Comparison of ENCODE assay signal across 16 cellular contexts in genomic region chr13:30110301-30111070, GRCh38.
"Had no signal": no experiment of that assay in that cellular context is flagged by ENCODE, and none has a peak within 500 bp of the region (broad histone marks: within the 10 kb centered on the region; RNA-seq: fewer than 3 reads in every experiment).

No MANE protein-coding gene starts in this region.

- H3K27ac ChIP-seq: adrenal gland had no signal

- H3K36me3 ChIP-seq: adrenal gland, right lobe of liver, transverse colon had no signal

- H3K4me3 ChIP-seq: adrenal gland, right lobe of liver, transverse colon had no signal

- H3K9me3 ChIP-seq: adrenal gland, right lobe of liver, transverse colon had no signal

- H3K9me3 Mint-ChIP-seq: activated B cell treated with CpG ODN at 0.5 μM for 24 hours; activated CD4-positive, alpha-beta T cell treated with anti-CD3 and anti-CD28 coated beads, Interleukin-2, amount 10 ng/mL, durations not matched to agents 7 days and 5 days; activated naive CD4-positive, alpha-beta T cell treated with anti-CD3 and anti-CD28 coated beads, Interleukin-2, amount 10 ng/mL, durations not matched to agents 7 days and 5 days; activated T-helper 2 cell treated with anti-CD3 and anti-CD28 coated beads, Interferon-gamma antibody, Interleukin-2, Interleukin-4, amounts not matched to agents 10 μg/mL and 5 μg/mL and 100 μg/mL, durations not matched to agents 14 hours and 24 hours and 36 hours; central memory CD8-positive, alpha-beta T cell; memory B cell; stimulated activated naive B cell treated with anti-CD40 and anti-IgM and Interleukin-4, amounts not matched to agents 10 μg/mL and 1 μg/mL and 100 μg/mL, for 72 hours had no signal

- H3K27me3 ChIP-seq: adrenal gland, right lobe of liver, transverse colon had no signal

- DNase-seq: activated B cell treated with CpG ODN at 0.5 μM for 24 hours; activated CD4-positive, alpha-beta T cell treated with anti-CD3 and anti-CD28 coated beads, Interleukin-2, amount 10 ng/mL, durations not matched to agents 7 days and 5 days; activated naive CD4-positive, alpha-beta T cell treated with anti-CD3 and anti-CD28 coated beads, Interleukin-2, amount 10 ng/mL, durations not matched to agents 7 days and 5 days; activated T-cell treated with anti-CD3 and anti-CD28 coated beads for 4 hours; adrenal gland; erythroblast; posterior cingulate gyrus; right lobe of liver; stimulated activated CD4-positive, alpha-beta T cell treated with anti-CD3 and anti-CD28 coated beads, Interleukin-2, amount 100 ng/mL, for 24 hours; stimulated activated naive B cell treated with anti-CD40 and anti-IgM and Interleukin-4, amounts not matched to agents 10 μg/mL and 1 μg/mL and 100 μg/mL, for 72 hours; T-helper 17 cell; transverse colon had no signal

- ATAC-seq: left lobe of liver; right lobe of liver; stimulated activated naive B cell treated with anti-CD40 and anti-IgM and Interleukin-4, amounts not matched to agents 10 μg/mL and 1 μg/mL and 100 μg/mL, for 72 hours; T-helper 17 cell had no signal

- H3K4me3 Mint-ChIP-seq: activated B cell treated with CpG ODN at 0.5 μM for 24 hours; activated CD4-positive, alpha-beta T cell treated with anti-CD3 and anti-CD28 coated beads, Interleukin-2, amount 10 ng/mL, durations not matched to agents 7 days and 5 days; activated naive CD4-positive, alpha-beta T cell treated with anti-CD3 and anti-CD28 coated beads, Interleukin-2, amount 10 ng/mL, durations not matched to agents 7 days and 5 days; central memory CD8-positive, alpha-beta T cell; memory B cell; stimulated activated naive B cell treated with anti-CD40 and anti-IgM and Interleukin-4, amounts not matched to agents 10 μg/mL and 1 μg/mL and 100 μg/mL, for 72 hours; T-helper 17 cell had no signal

- H3K27ac Mint-ChIP-seq: activated B cell treated with CpG ODN at 0.5 μM for 24 hours; activated CD4-positive, alpha-beta T cell treated with anti-CD3 and anti-CD28 coated beads, Interleukin-2, amount 10 ng/mL, durations not matched to agents 7 days and 5 days; activated naive CD4-positive, alpha-beta T cell treated with anti-CD3 and anti-CD28 coated beads, Interleukin-2, amount 10 ng/mL, durations not matched to agents 7 days and 5 days; activated T-helper 2 cell treated with anti-CD3 and anti-CD28 coated beads, Interferon-gamma antibody, Interleukin-2, Interleukin-4, amounts not matched to agents 10 μg/mL and 5 μg/mL and 100 μg/mL, durations not matched to agents 14 hours and 24 hours and 36 hours; memory B cell; T-helper 17 cell had no signal

- H3K27me3 Mint-ChIP-seq: activated B cell treated with CpG ODN at 0.5 μM for 24 hours; central memory CD8-positive, alpha-beta T cell had no signal

- H3K36me3 Mint-ChIP-seq: activated naive CD4-positive, alpha-beta T cell treated with anti-CD3 and anti-CD28 coated beads, Interleukin-2, amount 10 ng/mL, durations not matched to agents 7 days and 5 days; memory B cell; stimulated activated naive B cell treated with anti-CD40 and anti-IgM and Interleukin-4, amounts not matched to agents 10 μg/mL and 1 μg/mL and 100 μg/mL, for 72 hours had no signal
